2 cellular contexts compared by ENCODE assay signal in the genomic region with DNA sequence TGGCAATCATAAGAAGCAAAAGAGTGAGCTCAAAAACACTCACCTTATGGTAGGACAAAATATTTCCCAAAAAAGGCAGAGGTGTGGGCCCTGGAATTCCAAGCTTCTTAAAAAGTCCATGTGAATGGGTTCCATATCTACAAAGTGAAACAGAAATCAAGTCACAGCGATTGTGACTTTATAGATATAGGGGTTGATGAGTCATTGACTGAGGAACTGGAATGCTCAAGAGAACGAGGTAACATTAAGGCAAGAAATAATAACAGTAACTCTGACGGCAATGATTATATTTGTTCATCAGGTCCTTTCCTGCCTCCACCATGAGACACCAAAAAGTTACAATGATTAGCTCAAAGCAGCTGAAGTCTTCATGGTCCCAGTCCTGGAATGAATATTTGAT.
TF ChIP-seq lines count a peak whose summit lies in the region.

No MANE protein-coding gene starts in this region.

TF ChIP-seq in liver, 16 proteins besides CTCF, POLR2A, EP300 and RAD21:
- no peak for TF ChIP-seq JUND (IDR thresholded peaks at IDR 0.05)
- TF ChIP-seq YY1 (IDR thresholded peaks at IDR 0.05): no peak
TF ChIP-seq in liver: peak in this region for 0.

TF ChIP-seq in HepG2, 621 proteins besides CTCF, POLR2A, EP300 and RAD21:
- TF ChIP-seq, protein P1, sequence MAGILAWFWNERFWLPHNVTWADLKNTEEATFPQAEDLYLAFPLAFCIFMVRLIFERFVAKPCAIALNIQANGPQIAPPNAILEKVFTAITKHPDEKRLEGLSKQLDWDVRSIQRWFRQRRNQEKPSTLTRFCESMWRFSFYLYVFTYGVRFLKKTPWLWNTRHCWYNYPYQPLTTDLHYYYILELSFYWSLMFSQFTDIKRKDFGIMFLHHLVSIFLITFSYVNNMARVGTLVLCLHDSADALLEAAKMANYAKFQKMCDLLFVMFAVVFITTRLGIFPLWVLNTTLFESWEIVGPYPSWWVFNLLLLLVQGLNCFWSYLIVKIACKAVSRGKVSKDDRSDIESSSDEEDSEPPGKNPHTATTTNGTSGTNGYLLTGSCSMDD (CRISPR knock-in tag; IDR thresholded peaks at IDR 0.05): no peak
- TF ChIP-seq KAT7 (CRISPR knock-in tag; IDR thresholded peaks at IDR 0.05; ENCODE audit: borderline replicate concordance): no peak
- TF ChIP-seq, protein P2, sequence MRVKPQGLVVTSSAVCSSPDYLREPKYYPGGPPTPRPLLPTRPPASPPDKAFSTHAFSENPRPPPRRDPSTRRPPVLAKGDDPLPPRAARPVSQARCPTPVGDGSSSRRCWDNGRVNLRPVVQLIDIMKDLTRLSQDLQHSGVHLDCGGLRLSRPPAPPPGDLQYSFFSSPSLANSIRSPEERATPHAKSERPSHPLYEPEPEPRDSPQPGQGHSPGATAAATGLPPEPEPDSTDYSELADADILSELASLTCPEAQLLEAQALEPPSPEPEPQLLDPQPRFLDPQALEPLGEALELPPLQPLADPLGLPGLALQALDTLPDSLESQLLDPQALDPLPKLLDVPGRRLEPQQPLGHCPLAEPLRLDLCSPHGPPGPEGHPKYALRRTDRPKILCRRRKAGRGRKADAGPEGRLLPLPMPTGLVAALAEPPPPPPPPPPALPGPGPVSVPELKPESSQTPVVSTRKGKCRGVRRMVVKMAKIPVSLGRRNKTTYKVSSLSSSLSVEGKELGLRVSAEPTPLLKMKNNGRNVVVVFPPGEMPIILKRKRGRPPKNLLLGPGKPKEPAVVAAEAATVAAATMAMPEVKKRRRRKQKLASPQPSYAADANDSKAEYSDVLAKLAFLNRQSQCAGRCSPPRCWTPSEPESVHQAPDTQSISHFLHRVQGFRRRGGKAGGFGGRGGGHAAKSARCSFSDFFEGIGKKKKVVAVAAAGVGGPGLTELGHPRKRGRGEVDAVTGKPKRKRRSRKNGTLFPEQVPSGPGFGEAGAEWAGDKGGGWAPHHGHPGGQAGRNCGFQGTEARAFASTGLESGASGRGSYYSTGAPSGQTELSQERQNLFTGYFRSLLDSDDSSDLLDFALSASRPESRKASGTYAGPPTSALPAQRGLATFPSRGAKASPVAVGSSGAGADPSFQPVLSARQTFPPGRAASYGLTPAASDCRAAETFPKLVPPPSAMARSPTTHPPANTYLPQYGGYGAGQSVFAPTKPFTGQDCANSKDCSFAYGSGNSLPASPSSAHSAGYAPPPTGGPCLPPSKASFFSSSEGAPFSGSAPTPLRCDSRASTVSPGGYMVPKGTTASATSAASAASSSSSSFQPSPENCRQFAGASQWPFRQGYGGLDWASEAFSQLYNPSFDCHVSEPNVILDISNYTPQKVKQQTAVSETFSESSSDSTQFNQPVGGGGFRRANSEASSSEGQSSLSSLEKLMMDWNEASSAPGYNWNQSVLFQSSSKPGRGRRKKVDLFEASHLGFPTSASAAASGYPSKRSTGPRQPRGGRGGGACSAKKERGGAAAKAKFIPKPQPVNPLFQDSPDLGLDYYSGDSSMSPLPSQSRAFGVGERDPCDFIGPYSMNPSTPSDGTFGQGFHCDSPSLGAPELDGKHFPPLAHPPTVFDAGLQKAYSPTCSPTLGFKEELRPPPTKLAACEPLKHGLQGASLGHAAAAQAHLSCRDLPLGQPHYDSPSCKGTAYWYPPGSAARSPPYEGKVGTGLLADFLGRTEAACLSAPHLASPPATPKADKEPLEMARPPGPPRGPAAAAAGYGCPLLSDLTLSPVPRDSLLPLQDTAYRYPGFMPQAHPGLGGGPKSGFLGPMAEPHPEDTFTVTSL (CRISPR knock-in tag; IDR thresholded peaks at IDR 0.05; ENCODE audit: borderline replicate concordance): no peak
- TF ChIP-seq, protein P3, sequence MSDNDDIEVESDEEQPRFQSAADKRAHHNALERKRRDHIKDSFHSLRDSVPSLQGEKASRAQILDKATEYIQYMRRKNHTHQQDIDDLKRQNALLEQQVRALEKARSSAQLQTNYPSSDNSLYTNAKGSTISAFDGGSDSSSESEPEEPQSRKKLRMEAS (IDR thresholded peaks at IDR 0.05): no peak
- no peak for TF ChIP-seq SUZ12 (IDR thresholded peaks at IDR 0.05; ENCODE audit: low read depth, low read length)
- no peak for TF ChIP-seq MBD4 (IDR thresholded peaks at IDR 0.05; ENCODE audit: borderline replicate concordance, low read length)
- TF ChIP-seq, protein P4, sequence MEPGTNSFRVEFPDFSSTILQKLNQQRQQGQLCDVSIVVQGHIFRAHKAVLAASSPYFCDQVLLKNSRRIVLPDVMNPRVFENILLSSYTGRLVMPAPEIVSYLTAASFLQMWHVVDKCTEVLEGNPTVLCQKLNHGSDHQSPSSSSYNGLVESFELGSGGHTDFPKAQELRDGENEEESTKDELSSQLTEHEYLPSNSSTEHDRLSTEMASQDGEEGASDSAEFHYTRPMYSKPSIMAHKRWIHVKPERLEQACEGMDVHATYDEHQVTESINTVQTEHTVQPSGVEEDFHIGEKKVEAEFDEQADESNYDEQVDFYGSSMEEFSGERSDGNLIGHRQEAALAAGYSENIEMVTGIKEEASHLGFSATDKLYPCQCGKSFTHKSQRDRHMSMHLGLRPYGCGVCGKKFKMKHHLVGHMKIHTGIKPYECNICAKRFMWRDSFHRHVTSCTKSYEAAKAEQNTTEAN (CRISPR knock-in tag; conservative IDR thresholded peaks at IDR 0.05): no peak
- TF ChIP-seq, protein P5, sequence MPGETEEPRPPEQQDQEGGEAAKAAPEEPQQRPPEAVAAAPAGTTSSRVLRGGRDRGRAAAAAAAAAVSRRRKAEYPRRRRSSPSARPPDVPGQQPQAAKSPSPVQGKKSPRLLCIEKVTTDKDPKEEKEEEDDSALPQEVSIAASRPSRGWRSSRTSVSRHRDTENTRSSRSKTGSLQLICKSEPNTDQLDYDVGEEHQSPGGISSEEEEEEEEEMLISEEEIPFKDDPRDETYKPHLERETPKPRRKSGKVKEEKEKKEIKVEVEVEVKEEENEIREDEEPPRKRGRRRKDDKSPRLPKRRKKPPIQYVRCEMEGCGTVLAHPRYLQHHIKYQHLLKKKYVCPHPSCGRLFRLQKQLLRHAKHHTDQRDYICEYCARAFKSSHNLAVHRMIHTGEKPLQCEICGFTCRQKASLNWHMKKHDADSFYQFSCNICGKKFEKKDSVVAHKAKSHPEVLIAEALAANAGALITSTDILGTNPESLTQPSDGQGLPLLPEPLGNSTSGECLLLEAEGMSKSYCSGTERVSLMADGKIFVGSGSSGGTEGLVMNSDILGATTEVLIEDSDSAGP (CRISPR knock-in tag; IDR thresholded peaks at IDR 0.05; ENCODE audit: borderline replicate concordance): no peak
- no peak for TF ChIP-seq SMAD3 (CRISPR knock-in tag; IDR thresholded peaks at IDR 0.05)
- no peak for TF ChIP-seq CBX2 (IDR thresholded peaks at IDR 0.05; ENCODE audit: low read depth, low read length)
- TF ChIP-seq CBX2 (CRISPR knock-in tag; IDR thresholded peaks at IDR 0.05; ENCODE audit: low read depth): no peak
- TF ChIP-seq ZNF263 (CRISPR knock-in tag; IDR thresholded peaks at IDR 0.05): no peak
- TF ChIP-seq, protein P6, sequence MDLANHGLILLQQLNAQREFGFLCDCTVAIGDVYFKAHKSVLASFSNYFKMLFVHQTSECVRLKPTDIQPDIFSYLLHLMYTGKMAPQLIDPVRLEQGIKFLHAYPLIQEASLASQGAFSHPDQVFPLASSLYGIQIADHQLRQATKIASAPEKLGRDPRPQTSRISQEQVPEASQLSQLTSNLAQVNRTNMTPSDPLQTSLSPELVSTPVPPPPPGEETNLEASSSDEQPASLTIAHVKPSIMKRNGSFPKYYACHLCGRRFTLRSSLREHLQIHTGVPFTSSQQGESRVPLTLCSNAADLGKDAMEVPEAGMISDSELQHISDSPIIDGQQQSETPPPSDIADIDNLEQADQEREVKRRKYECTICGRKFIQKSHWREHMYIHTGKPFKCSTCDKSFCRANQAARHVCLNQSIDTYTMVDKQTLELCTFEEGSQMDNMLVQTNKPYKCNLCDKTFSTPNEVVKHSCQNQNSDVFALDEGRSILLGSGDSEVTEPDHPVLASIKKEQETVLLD (CRISPR knock-in tag; IDR thresholded peaks at IDR 0.05; ENCODE audit: low read depth): no peak
- no peak for TF ChIP-seq ZNF766 (CRISPR knock-in tag; IDR thresholded peaks at IDR 0.05; ENCODE audit: borderline replicate concordance)
- TF ChIP-seq MBNL3 (CRISPR knock-in tag; conservative IDR thresholded peaks at IDR 0.05): no peak
- no peak for TF ChIP-seq PTBP1 (IDR thresholded peaks at IDR 0.05; ENCODE audit: low read depth, low read length, poor library complexity, severe bottlenecking)
- no peak for TF ChIP-seq ZNF777 (CRISPR knock-in tag; IDR thresholded peaks at IDR 0.05)
- TF ChIP-seq, protein P7, sequence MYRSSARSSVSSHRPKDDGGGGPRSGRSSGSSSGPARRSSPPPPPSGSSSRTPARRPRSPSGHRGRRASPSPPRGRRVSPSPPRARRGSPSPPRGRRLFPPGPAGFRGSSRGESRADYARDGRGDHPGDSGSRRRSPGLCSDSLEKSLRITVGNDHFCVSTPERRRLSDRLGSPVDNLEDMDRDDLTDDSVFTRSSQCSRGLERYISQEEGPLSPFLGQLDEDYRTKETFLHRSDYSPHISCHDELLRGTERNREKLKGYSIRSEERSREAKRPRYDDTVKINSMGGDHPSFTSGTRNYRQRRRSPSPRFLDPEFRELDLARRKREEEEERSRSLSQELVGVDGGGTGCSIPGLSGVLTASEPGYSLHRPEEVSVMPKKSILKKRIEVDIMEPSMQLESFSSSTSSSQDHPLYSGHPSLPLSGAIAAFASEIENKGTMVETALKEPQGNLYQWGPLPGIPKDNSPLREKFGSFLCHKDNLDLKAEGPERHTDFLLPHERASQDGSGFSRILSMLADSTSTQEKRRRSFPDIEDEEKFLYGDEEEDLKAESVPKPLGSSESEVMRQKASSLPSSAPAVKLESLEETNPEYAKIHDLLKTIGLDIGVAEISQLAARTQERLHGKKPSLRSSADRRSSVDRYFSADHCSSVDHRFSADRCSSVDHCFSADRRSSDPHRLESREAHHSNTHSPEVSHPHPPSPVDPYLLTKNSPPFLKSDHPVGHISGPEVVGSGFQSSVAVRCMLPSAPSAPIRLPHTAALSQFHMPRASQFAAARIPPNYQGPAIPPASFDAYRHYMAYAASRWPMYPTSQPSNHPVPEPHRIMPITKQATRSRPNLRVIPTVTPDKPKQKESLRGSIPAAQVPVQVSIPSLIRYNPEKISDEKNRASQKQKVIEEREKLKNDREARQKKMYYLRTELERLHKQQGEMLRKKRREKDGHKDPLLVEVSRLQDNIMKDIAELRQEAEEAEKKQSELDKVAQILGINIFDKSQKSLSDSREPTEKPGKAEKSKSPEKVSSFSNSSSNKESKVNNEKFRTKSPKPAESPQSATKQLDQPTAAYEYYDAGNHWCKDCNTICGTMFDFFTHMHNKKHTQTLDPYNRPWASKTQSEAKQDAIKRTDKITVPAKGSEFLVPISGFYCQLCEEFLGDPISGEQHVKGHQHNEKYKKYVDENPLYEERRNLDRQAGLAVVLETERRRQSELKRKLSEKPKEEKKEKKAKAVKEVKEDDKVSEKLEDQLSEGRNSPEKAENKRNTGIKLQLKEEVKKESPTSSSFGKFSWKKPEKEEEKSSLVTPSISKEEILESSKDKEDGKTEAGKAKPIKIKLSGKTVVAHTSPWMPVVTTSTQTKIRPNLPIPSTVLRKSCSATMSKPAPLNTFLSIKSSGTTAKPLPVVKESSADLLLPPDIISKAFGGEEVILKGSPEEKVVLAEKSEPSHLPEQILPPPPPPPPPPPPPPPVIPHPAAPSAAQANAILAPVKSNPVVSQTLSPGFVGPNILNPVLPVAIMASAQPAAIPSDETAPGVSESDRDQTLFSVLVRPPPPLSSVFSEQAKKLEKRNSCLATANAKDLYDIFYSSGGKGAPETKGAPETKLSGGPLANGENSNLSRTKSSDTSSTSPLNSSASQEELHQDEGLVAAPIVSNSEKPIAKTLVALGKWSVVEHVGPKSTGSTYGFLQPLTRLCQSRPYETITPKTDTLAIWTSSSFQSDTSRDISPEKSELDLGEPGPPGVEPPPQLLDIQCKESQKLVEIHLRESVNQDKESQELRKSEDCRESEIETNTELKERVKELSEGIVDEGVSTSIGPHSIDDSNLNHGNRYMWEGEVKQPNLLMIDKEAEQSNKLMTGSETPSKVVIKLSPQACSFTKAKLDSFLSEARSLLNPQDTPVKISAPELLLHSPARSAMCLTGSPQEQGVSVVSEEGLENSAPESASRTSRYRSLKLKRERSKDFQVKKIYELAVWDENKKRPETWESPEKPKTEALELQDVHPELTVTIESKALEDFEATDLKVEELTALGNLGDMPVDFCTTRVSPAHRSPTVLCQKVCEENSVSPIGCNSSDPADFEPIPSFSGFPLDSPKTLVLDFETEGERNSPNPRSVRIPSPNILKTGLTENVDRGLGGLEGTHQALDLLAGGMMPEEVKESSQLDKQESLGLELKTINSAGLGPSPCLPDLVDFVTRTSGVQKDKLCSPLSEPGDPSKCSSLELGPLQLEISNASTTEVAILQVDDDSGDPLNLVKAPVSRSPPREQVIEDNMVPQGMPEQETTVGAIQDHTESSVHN (CRISPR knock-in tag; IDR thresholded peaks at IDR 0.05): no peak
- no peak for TF ChIP-seq SYNCRIP (IDR thresholded peaks at IDR 0.05; ENCODE audit: insufficient read depth, low read depth, low read length)
TF ChIP-seq in HepG2: peak in this region for 0.
